17 cellular contexts compared by ENCODE assay signal in genomic region chr9:95729669-95730368, GRCh38.
DNase-seq lines count a peak whose midpoint lies in the region; ATAC-seq, FAIRE-seq and TF ChIP-seq lines count a peak whose summit lies in the region.
"Had no signal": no experiment of that assay in that cellular context is flagged by ENCODE, and none has a peak within 500 bp of the region (broad histone marks: within the 10 kb centered on the region; RNA-seq: fewer than 3 reads in every experiment).

No MANE protein-coding gene starts in this region.

- no peaks in the 10 kb centered on the region for H3K36me3 Mint-ChIP-seq in type B pancreatic cell
- H3K36me3 Mint-ChIP-seq in Caco-2 (ENCODE audit: insufficient read depth, unreplicated experiment) = no peaks in the 10 kb centered on the region

- no peak for TF ChIP-seq EP300 in K562 (IDR thresholded peaks at IDR 0.05; ENCODE audit: low read length)

- H3K4me2 ChIP-seq in K562 (ENCODE audit: insufficient read depth, low read length) = no peak overlapping the region; the same call in 1 of the 2 replicates
- H3K4me2 ChIP-seq: BLaER1, KMS-11 had no signal

- CTCF ChIA-PET in HEK293 (lab: Yijun Ruan, JAX) = interaction anchor here (0.5 to 0.7 kb wide), 4 partner anchors 38 to 488 kb away, joined by 3 to 4 read pairs (median 3); no protein-coding TSS in a partner anchor
- CTCF ChIA-PET in K562 (lab: Yijun Ruan, JAX; ENCODE audit: low intra/inter-chr PET ratio) = interaction anchor here (0.6 kb wide), 1 partner anchor 12 kb away, joined by 3 read pairs; no protein-coding TSS in a partner anchor
- CTCF ChIA-PET in Caco-2 (lab: Charles Lee) = no interaction called here

- H3K4me1 Mint-ChIP-seq in type B pancreatic cell (ENCODE audit: unreplicated experiment) (peaks cover 25% of the 10 kb centered on the region), Caco-2 (ENCODE audit: low read depth, unreplicated experiment) (peaks cover under 1% of the 10 kb centered on the region)

- H3K4me3 Mint-ChIP-seq in type B pancreatic cell (no peak overlapping the region), Caco-2 (ENCODE audit: unreplicated experiment) (no peak overlapping the region)
- H3K4me3 Mint-ChIP-seq: CD8-positive, alpha-beta memory T cell; IgD-negative memory B cell had no signal

- H3K9me1 ChIP-seq in K562 (ENCODE audit: control insufficient read depth, insufficient read depth, low read length) = no peaks in the 10 kb centered on the region

- TF ChIP-seq RAD21 in K562 (CRISPR knock-in tag; conservative IDR thresholded peaks at IDR 0.05 in 1 of 2, IDR thresholded peaks at IDR 0.05 in 1 of 2) = no peak

- H3K4me3 ChIP-seq in HEK293 (ENCODE audit: low read depth, low read length) (no peak overlapping the region), K562 (no peak overlapping the region), Caco-2 (ENCODE audit: low read depth, low read length) (no peak overlapping the region)
- H3K4me3 ChIP-seq: BLaER1 had no signal

- no peak for TF ChIP-seq POLR2A in K562 (conservative IDR thresholded peaks at IDR 0.05)

- H3K9me3 ChIP-seq in HEK293 (ENCODE audit: control insufficient read depth, insufficient read depth, low read depth, low read length) = no peaks in the 10 kb centered on the region
- H3K9me3 ChIP-seq in K562 (replicated peaks; ENCODE audit: control insufficient read depth, insufficient read depth, low read depth, low read length) = peaks cover 7% of the 10 kb centered on the region
- H3K9me3 ChIP-seq in Caco-2 = no peaks in the 10 kb centered on the region

- peaks cover 9% of the 10 kb centered on the region for H3K4me1 ChIP-seq in HEK293 (ENCODE audit: control insufficient read depth, insufficient read depth, low read length)
- H3K4me1 ChIP-seq in K562 (replicated peaks in 1 of 2; ENCODE audit: control insufficient read depth in 2 of 2, insufficient read depth in 2 of 2, low read length in 2 of 2) = peaks cover 0 to 8% of the 10 kb centered on the region in 2 experiments; a peak in 1 of 5 replicates
- H3K4me1 ChIP-seq in Caco-2 = peaks cover 11% of the 10 kb centered on the region

- no peak overlapping the region for H3K27ac ChIP-seq in HEK293 (ENCODE audit: extremely low read depth, low read depth, low read length)
- no peak overlapping the region for H3K27ac ChIP-seq in K562 (ENCODE audit: extremely low read depth, low read depth, low read length)
- H3K27ac ChIP-seq: BLaER1, KMS-11 had no signal

- no peak overlapping the region for H2AFZ ChIP-seq in K562 (ENCODE audit: low read depth, low read length)

- ATAC-seq in K562 = no peak
- no peak for ATAC-seq in sciatic nerve
- ATAC-seq in HG03457 (IDR thresholded peaks at IDR 0.05; ENCODE audit: unreplicated experiment) = no peak

- in situ Hi-C loops in K562 (cut with MboI) = no loop called here

- DNase-seq in NAMALWA (ENCODE audit: low spot score) = peak; percentile 27
- DNase-seq in K562 (ENCODE audit: extremely low read depth in 1 of 4, low spot score in 3 of 4) = no peak
- peak; percentile 10 for DNase-seq in sciatic nerve (ENCODE audit: low spot score)
- no peak for DNase-seq in stimulated activated naive CD4-positive, alpha-beta T cell treated with Interleukin-2 at 50 U/mL for 16 hours (lab: John Stamatoyannopoulos, UW)
- no peak for DNase-seq in type B pancreatic cell (ENCODE audit: extremely low spot score, unreplicated experiment)
- DNase-seq in Caco-2 = no peak
- DNase-seq: AML-193; CD8-positive, alpha-beta memory T cell; DMS53; GF-D8; HCEC 1CT had no signal

- intact Hi-C loops in K562 (cut with micrococcal nuclease) (loop anchor here (5.0 kb wide), 2 partner anchors 332 to 487 kb away; no protein-coding TSS in a partner anchor), sciatic nerve (cut with DNase I) (loop anchor here (10.0 kb wide), 1 partner anchor 485 kb away; no protein-coding TSS in a partner anchor), Caco-2 (cut with micrococcal nuclease; ENCODE audit: unreplicated experiment) (loop anchor here (5.0 to 10.0 kb wide), 3 partner anchors 145 to 487 kb away; partner anchors contain the start of gene ERCC6L2)

- H3K27me3 ChIP-seq in K562 (ENCODE audit: control insufficient read depth in 2 of 2, insufficient read depth in 2 of 2, low read length in 2 of 2) = peaks cover 6 to 19% of the 10 kb centered on the region in 2 experiments; a peak in 4 of 5 replicates
- no peaks in the 10 kb centered on the region for H3K27me3 ChIP-seq in Caco-2 (replicated peaks; ENCODE audit: control insufficient read depth, insufficient read depth, low read length)
- H3K27me3 ChIP-seq: BLaER1 had no signal

- H3K27me3 Mint-ChIP-seq in type B pancreatic cell (no peaks in the 10 kb centered on the region), Caco-2 (ENCODE audit: insufficient read depth, unreplicated experiment) (no peaks in the 10 kb centered on the region)

- no peaks in the 10 kb centered on the region; the same call in 1 of the 2 replicates for H4K20me1 ChIP-seq in K562 (replicated peaks; ENCODE audit: control insufficient read depth, insufficient read depth, low read length)
- H4K20me1 ChIP-seq: BLaER1 had no signal

- 0% methylated on average over 5 of the region's 5 CpGs for WGBS in K562 (ENCODE audit: insufficient coverage, low coverage, missing lambda C conversion rate)

- FAIRE-seq in K562 (lab: Jason Lieb, UNC) = peak; percentile 35
- FAIRE-seq: GM19239 had no signal

- H3K36me3 ChIP-seq in HEK293 (ENCODE audit: control insufficient read depth in 2 of 2, insufficient read depth in 1 of 2, low read length in 2 of 2) = no peaks in the 10 kb centered on the region
- no peaks in the 10 kb centered on the region for H3K36me3 ChIP-seq in K562 (ENCODE audit: control insufficient read depth, insufficient read depth, low read length)
- no peaks in the 10 kb centered on the region for H3K36me3 ChIP-seq in Caco-2 (ENCODE audit: control insufficient read depth, insufficient read depth, low read length)
- H3K36me3 ChIP-seq: BLaER1 had no signal

- BruUV-seq in K562 (replicated peaks; lab: Mats Ljungman, UMichigan) (no TSS peak), Caco-2 (replicated peaks; lab: Mats Ljungman, UMichigan) (no TSS peak)

- H3K9me3 Mint-ChIP-seq in type B pancreatic cell (peaks cover 4% of the 10 kb centered on the region), Caco-2 (ENCODE audit: unreplicated experiment) (peaks cover 11% of the 10 kb centered on the region)

- TF ChIP-seq CTCF in HEK293 (tag by site-specific recombination; IDR thresholded peaks at IDR 0.05) (no peak), K562 (IDR thresholded peaks at IDR 0.05 in 2 of 3, conservative IDR thresholded peaks at IDR 0.05 in 1 of 3; ENCODE audit: insufficient read depth in 2 of 3, low read depth in 1 of 3, low read length in 3 of 3) (no peak), type B pancreatic cell (conservative IDR thresholded peaks at IDR 0.05) (no peak), Caco-2 (IDR thresholded peaks at IDR 0.05; ENCODE audit: insufficient read depth in 1 of 2, low read depth in 1 of 2, low read length in 1 of 2, severe bottlenecking in 1 of 2, unreplicated experiment in 1 of 2) (no peak)

- H3K27ac Mint-ChIP-seq in type B pancreatic cell = no peak overlapping the region
- H3K27ac Mint-ChIP-seq in Caco-2 (ENCODE audit: unreplicated experiment) = no peak overlapping the region
- H3K27ac Mint-ChIP-seq: CD8-positive, alpha-beta memory T cell; IgD-negative memory B cell had no signal

- no peak overlapping the region for H3K9ac ChIP-seq in K562 (ENCODE audit: insufficient read depth in 1 of 2, low read depth in 2 of 2, low read length in 2 of 2)
- H3K9ac ChIP-seq: BLaER1, KMS-11 had no signal

- no peaks in the 10 kb centered on the region for H3K79me2 ChIP-seq in K562 (ENCODE audit: control insufficient read depth, insufficient read depth, low read length)

- POLR2A ChIA-PET in HEK293 (lab: Yijun Ruan, JAX) (no interaction called here), K562 (lab: Yijun Ruan, JAX) (interaction anchor here (0.5 to 0.6 kb wide), 3 partner anchors 175 to 1123 kb away, joined by 3 to 4 read pairs (median 3); no protein-coding TSS in a partner anchor), Caco-2 (lab: Charles Lee) (no interaction called here)

TF ChIP-seq in HEK293, 187 proteins besides CTCF, POLR2A, EP300 and RAD21:
- TF ChIP-seq KLF1 (tag by site-specific recombination; IDR thresholded peaks at IDR 0.05) (peak; percentile 21; the same call in 1 of the 2 replicates), TRIM28 (IDR thresholded peaks at IDR 0.05; ENCODE audit: borderline replicate concordance, low read length) (no peak)

TF ChIP-seq in K562, 482 proteins besides CTCF, POLR2A, EP300 and RAD21 (continues in another document):
- TF ChIP-seq ASH1L (IDR thresholded peaks at IDR 0.05; ENCODE audit: borderline replicate concordance, low read depth, partially characterized antibody) (peak; percentile 59), VEZF1 (CRISPR knock-in tag; IDR thresholded peaks at IDR 0.05) (no peak), CC2D1A (IDR thresholded peaks at IDR 0.05) (peak; percentile 28; the same call in 1 of the 2 replicates), RBM39 (optimal IDR thresholded peaks at IDR 0.05; ENCODE audit: low read depth, low read length) (no peak), ZNF316 (IDR thresholded peaks at IDR 0.05) (peak; percentile 61; the same call in 1 of the 2 replicates)

Comparison
In these comparisons a context has a peak if more than half of its experiments do, and no peak if none do; other contexts are left out.
1. DNase-seq: peak in NAMALWA (single experiment) and sciatic nerve (single experiment); none in K562 (0 of 4), stimulated activated naive CD4-positive, alpha-beta T cell treated with Interleukin-2 at 50 U/mL for 16 hours (single experiment), type B pancreatic cell (single experiment) and Caco-2 (0 of 2).
2. Of the 44 proteins assayed by ChIP-seq in both K562 and HEK293: peak only in K562: none; only in HEK293: KLF1; in both: none; in neither: 43.